In the genomic region with DNA sequence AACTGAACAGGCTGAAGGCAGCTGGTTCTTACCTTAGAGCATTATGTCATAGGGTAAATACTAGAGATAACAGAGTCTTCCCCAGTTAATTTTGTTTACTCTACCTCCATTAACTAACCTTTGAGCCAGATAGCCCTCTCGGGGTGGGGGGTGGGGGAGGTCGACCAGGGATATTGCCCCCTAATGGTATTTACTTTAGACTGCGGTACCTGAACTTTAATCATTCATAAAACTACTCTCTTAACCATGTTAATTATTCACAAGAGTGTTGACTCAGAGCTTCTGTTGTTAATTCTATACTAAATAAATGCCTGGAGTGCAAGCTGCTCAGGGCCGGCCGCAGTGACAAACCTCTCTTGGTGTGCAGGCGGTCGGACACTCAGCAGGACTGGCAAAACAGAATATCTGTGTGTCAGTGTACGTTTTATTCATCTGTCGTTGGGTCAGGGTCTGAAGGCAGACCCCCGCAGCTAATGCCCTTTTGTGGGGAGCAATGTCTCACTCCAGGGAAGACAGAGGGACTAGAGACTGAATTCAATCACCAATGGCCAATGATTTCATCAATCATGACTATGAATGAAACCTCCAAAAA, we compare ENCODE assay signal across 1 cellular context.
TF ChIP-seq lines count a peak whose summit lies in the region.

No MANE protein-coding gene starts in this region.

TF ChIP-seq in HepG2, 621 proteins besides CTCF, POLR2A, EP300 and RAD21 (continued from another document):
- TF ChIP-seq, protein P1, sequence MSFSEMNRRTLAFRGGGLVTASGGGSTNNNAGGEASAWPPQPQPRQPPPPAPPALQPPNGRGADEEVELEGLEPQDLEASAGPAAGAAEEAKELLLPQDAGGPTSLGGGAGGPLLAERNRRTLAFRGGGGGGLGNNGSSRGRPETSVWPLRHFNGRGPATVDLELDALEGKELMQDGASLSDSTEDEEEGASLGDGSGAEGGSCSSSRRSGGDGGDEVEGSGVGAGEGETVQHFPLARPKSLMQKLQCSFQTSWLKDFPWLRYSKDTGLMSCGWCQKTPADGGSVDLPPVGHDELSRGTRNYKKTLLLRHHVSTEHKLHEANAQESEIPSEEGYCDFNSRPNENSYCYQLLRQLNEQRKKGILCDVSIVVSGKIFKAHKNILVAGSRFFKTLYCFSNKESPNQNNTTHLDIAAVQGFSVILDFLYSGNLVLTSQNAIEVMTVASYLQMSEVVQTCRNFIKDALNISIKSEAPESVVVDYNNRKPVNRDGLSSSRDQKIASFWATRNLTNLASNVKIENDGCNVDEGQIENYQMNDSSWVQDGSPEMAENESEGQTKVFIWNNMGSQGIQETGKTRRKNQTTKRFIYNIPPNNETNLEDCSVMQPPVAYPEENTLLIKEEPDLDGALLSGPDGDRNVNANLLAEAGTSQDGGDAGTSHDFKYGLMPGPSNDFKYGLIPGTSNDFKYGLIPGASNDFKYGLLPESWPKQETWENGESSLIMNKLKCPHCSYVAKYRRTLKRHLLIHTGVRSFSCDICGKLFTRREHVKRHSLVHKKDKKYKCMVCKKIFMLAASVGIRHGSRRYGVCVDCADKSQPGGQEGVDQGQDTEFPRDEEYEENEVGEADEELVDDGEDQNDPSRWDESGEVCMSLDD (CRISPR knock-in tag; IDR thresholded peaks at IDR 0.05; ENCODE audit: borderline replicate concordance): peak; percentile 46; the same call in 1 of the 2 replicates
- TF ChIP-seq RBAK (CRISPR knock-in tag; IDR thresholded peaks at IDR 0.05): no peak
- no peak for TF ChIP-seq NPAS2 (CRISPR knock-in tag; IDR thresholded peaks at IDR 0.05; ENCODE audit: borderline replicate concordance)
- peak; percentile 53; the same call in 1 of the 2 replicates for TF ChIP-seq FOXK2 (IDR thresholded peaks at IDR 0.05)
- TF ChIP-seq ZSCAN31 (CRISPR knock-in tag; IDR thresholded peaks at IDR 0.05; ENCODE audit: low read depth): peak; percentile 94
- TF ChIP-seq PAWR (CRISPR knock-in tag; IDR thresholded peaks at IDR 0.05; ENCODE audit: borderline replicate concordance): no peak
- TF ChIP-seq NFYC (CRISPR knock-in tag; IDR thresholded peaks at IDR 0.05): peak; percentile 6; the same call in 1 of the 2 replicates
- peak; percentile 79 for TF ChIP-seq KMT2A (CRISPR knock-in tag; IDR thresholded peaks at IDR 0.05)
- TF ChIP-seq, protein P2, sequence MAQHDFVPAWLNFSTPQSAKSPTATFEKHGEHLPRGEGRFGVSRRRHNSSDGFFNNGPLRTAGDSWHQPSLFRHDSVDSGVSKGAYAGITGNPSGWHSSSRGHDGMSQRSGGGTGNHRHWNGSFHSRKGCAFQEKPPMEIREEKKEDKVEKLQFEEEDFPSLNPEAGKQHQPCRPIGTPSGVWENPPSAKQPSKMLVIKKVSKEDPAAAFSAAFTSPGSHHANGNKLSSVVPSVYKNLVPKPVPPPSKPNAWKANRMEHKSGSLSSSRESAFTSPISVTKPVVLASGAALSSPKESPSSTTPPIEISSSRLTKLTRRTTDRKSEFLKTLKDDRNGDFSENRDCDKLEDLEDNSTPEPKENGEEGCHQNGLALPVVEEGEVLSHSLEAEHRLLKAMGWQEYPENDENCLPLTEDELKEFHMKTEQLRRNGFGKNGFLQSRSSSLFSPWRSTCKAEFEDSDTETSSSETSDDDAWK (CRISPR knock-in tag; IDR thresholded peaks at IDR 0.05): no peak
- TF ChIP-seq ZFP90 (CRISPR knock-in tag; IDR thresholded peaks at IDR 0.05; ENCODE audit: borderline replicate concordance): peak; percentile 62; the same call in 1 of the 2 replicates
- peak; percentile 93 for TF ChIP-seq SMAD3 (CRISPR knock-in tag; IDR thresholded peaks at IDR 0.05)
- TF ChIP-seq, protein P3, sequence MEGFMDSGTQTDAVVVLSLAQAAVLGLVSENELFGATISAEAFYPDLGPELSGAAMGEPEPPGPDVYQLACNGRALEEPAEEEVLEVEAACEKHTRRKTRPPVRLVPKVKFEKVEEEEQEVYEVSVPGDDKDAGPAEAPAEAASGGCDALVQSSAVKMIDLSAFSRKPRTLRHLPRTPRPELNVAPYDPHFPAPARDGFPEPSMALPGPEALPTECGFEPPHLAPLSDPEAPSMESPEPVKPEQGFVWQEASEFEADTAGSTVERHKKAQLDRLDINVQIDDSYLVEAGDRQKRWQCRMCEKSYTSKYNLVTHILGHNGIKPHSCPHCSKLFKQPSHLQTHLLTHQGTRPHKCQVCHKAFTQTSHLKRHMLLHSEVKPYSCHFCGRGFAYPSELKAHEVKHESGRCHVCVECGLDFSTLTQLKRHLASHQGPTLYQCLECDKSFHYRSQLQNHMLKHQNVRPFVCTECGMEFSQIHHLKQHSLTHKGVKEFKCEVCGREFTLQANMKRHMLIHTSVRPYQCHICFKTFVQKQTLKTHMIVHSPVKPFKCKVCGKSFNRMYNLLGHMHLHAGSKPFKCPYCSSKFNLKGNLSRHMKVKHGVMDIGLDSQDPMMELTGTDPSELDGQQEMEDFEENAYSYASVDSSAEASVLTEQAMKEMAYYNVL (CRISPR knock-in tag; IDR thresholded peaks at IDR 0.05; ENCODE audit: borderline replicate concordance): no peak; the same call in 1 of the 2 replicates
- TF ChIP-seq, protein P4, sequence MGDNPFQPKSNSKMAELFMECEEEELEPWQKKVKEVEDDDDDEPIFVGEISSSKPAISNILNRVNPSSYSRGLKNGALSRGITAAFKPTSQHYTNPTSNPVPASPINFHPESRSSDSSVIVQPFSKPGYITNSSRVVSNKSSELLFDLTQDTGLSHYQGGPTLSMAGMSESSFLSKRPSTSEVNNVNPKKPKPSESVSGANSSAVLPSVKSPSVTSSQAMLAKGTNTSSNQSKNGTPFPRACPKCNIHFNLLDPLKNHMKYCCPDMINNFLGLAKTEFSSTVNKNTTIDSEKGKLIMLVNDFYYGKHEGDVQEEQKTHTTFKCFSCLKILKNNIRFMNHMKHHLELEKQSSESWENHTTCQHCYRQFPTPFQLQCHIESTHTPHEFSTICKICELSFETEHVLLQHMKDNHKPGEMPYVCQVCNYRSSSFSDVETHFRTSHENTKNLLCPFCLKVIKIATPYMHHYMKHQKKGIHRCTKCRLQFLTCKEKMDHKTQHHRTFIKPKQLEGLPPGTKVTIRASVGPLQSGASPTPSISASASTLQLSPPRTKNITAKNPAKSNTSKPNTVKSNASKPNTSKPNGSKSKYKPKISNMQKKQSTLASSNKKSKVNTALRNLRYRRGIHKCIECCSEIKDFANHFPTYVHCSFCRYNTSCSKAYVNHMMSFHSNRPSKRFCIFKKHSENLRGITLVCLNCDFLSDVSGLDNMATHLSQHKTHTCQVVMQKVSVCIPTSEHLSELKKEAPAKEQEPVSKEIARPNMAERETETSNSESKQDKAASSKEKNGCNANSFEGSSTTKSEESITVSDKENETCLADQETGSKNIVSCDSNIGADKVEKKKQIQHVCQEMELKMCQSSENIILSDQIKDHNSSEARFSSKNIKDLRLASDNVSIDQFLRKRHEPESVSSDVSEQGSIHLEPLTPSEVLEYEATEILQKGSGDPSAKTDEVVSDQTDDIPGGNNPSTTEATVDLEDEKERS (CRISPR knock-in tag; IDR thresholded peaks at IDR 0.05): peak; percentile 88
- TF ChIP-seq TGIF2 (CRISPR knock-in tag; IDR thresholded peaks at IDR 0.05): peak; percentile 69; the same call in 1 of the 2 replicates
- peak; percentile 81 for TF ChIP-seq ZMYM2 (CRISPR knock-in tag; IDR thresholded peaks at IDR 0.05)
- TF ChIP-seq, protein P5, sequence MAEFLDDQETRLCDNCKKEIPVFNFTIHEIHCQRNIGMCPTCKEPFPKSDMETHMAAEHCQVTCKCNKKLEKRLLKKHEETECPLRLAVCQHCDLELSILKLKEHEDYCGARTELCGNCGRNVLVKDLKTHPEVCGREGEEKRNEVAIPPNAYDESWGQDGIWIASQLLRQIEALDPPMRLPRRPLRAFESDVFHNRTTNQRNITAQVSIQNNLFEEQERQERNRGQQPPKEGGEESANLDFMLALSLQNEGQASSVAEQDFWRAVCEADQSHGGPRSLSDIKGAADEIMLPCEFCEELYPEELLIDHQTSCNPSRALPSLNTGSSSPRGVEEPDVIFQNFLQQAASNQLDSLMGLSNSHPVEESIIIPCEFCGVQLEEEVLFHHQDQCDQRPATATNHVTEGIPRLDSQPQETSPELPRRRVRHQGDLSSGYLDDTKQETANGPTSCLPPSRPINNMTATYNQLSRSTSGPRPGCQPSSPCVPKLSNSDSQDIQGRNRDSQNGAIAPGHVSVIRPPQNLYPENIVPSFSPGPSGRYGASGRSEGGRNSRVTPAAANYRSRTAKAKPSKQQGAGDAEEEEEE (CRISPR knock-in tag; IDR thresholded peaks at IDR 0.05; ENCODE audit: borderline replicate concordance): no peak; the same call in 1 of the 2 replicates
- no peak for TF ChIP-seq ZNF160 (CRISPR knock-in tag; IDR thresholded peaks at IDR 0.05)
- no peak for TF ChIP-seq ATM (IDR thresholded peaks at IDR 0.05; ENCODE audit: borderline replicate concordance)
- no peak for TF ChIP-seq ZNF451 (CRISPR knock-in tag; IDR thresholded peaks at IDR 0.05)
- peak; percentile 72 for TF ChIP-seq ARNT2 (CRISPR knock-in tag; IDR thresholded peaks at IDR 0.05; ENCODE audit: low read depth)
- TF ChIP-seq REXO4 (CRISPR knock-in tag; IDR thresholded peaks at IDR 0.05; ENCODE audit: borderline replicate concordance): no peak
- TF ChIP-seq, protein P6, sequence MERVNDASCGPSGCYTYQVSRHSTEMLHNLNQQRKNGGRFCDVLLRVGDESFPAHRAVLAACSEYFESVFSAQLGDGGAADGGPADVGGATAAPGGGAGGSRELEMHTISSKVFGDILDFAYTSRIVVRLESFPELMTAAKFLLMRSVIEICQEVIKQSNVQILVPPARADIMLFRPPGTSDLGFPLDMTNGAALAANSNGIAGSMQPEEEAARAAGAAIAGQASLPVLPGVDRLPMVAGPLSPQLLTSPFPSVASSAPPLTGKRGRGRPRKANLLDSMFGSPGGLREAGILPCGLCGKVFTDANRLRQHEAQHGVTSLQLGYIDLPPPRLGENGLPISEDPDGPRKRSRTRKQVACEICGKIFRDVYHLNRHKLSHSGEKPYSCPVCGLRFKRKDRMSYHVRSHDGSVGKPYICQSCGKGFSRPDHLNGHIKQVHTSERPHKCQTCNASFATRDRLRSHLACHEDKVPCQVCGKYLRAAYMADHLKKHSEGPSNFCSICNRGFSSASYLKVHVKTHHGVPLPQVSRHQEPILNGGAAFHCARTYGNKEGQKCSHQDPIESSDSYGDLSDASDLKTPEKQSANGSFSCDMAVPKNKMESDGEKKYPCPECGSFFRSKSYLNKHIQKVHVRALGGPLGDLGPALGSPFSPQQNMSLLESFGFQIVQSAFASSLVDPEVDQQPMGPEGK (CRISPR knock-in tag; IDR thresholded peaks at IDR 0.05): peak; percentile 95
- TF ChIP-seq ATAD3A (CRISPR knock-in tag; IDR thresholded peaks at IDR 0.05): no peak
- peak; percentile 58 for TF ChIP-seq PHF5A (CRISPR knock-in tag; IDR thresholded peaks at IDR 0.05; ENCODE audit: low read depth, unreplicated experiment)
TF ChIP-seq in HepG2: peak in this region for 297.
